Comparison of ENCODE assay signal across 8 cellular contexts in genomic region chr5:80406980-80407734, GRCh38. TPM values are rescaled to one million over a fixed set of nuclear protein-coding genes. Genes with fewer than 3 reads are reported as not detected.
DNase-seq lines count a peak whose midpoint lies in the region; ATAC-seq and TF ChIP-seq lines count a peak whose summit lies in the region.

No MANE protein-coding gene starts in this region.

- no peaks in the 10 kb centered on the region for H3K27me3 ChIP-seq in GM06990 (replicated peaks; ENCODE audit: control insufficient read depth, insufficient read depth, low read length)

- no peak for DNase-seq in GM06990 (ENCODE audit: extremely low read depth, insufficient read length)
- DNase-seq in activated CD8-positive, alpha-beta memory T cell treated with anti-CD3 and anti-CD28 coated beads, Interleukin-2, amount 50 U/mL, for 48 hours: peak; percentile 56
- DNase-seq in glutamatergic neuron: no peak
- DNase-seq in progenitor cell of endocrine pancreas (ENCODE audit: low spot score, unreplicated experiment): no peak
- no peak for DNase-seq in NCI-H1417 treated with DMSO at 0.1 percent for 48 hours (lab: John Stamatoyannopoulos, UW)

- H3K36me3 ChIP-seq in GM06990 (ENCODE audit: control insufficient read depth, insufficient read depth, low read length): no peaks in the 10 kb centered on the region

- peak overlapping the region; percentile 88 for H3K4me3 Mint-ChIP-seq in glutamatergic neuron (ENCODE audit: unreplicated experiment)
- peak overlapping the region; percentile 92 for H3K4me3 Mint-ChIP-seq in progenitor cell of endocrine pancreas (ENCODE audit: low read depth)

- H3K36me3 Mint-ChIP-seq in glutamatergic neuron (ENCODE audit: unreplicated experiment) (no peaks in the 10 kb centered on the region), progenitor cell of endocrine pancreas (ENCODE audit: insufficient read depth) (peaks cover 4% of the 10 kb centered on the region)

- peak overlapping the region; percentile 82 for H3K4me3 ChIP-seq in GM06990 (replicated peaks; ENCODE audit: low read depth, low read length)

- ATAC-seq in HG03521 (IDR thresholded peaks at IDR 0.05; ENCODE audit: unreplicated experiment): peak; percentile 1
- ATAC-seq in GM18520 (IDR thresholded peaks at IDR 0.05; ENCODE audit: unreplicated experiment): no peak
- ATAC-seq in GM18873 (IDR thresholded peaks at IDR 0.05; ENCODE audit: low FRiP score, unreplicated experiment): no peak

- H3K9me3 Mint-ChIP-seq in glutamatergic neuron (ENCODE audit: unreplicated experiment) (peaks cover 5% of the 10 kb centered on the region), progenitor cell of endocrine pancreas (ENCODE audit: low read depth) (no peaks in the 10 kb centered on the region)

- H3K27ac Mint-ChIP-seq in glutamatergic neuron (ENCODE audit: unreplicated experiment) (peak overlapping the region; percentile 92), progenitor cell of endocrine pancreas (peak overlapping the region; percentile 98)

- TF ChIP-seq CTCF in GM06990 (IDR thresholded peaks at IDR 0.05; ENCODE audit: insufficient read depth, low read length, poor library complexity, severe bottlenecking): no peak
- TF ChIP-seq CTCF in glutamatergic neuron (IDR thresholded peaks at IDR 0.05; ENCODE audit: partially characterized antibody, unreplicated experiment): no peak
- no peak for TF ChIP-seq CTCF in progenitor cell of endocrine pancreas (IDR thresholded peaks at IDR 0.05; ENCODE audit: unreplicated experiment)

- H3K4me1 Mint-ChIP-seq in glutamatergic neuron (ENCODE audit: low read depth, unreplicated experiment): peaks cover 6% of the 10 kb centered on the region
- peaks cover 19% of the 10 kb centered on the region for H3K4me1 Mint-ChIP-seq in progenitor cell of endocrine pancreas (ENCODE audit: low read depth)

- H3K27me3 Mint-ChIP-seq in glutamatergic neuron (ENCODE audit: unreplicated experiment) (peaks cover 5% of the 10 kb centered on the region), progenitor cell of endocrine pancreas (no peaks in the 10 kb centered on the region)

RNA-seq across cellular contexts. Expression of gene ZFYVE16, which starts 0.7 kb away (rescaled TPM):
- total RNA-seq in glutamatergic neuron (ENCODE audit: unreplicated experiment) (51.5 TPM), progenitor cell of endocrine pancreas (74.4 and 82.3 TPM in 2 replicates)
